ENCODE assay signal across 12 cellular contexts in genomic region chr16:85402910-85403692, GRCh38.
A peak's percentile ranks its signal among the peaks of the same experiment; 100 is the strongest.
DNase-seq lines count a peak whose midpoint lies in the region; ATAC-seq and TF ChIP-seq lines count a peak whose summit lies in the region.
"Had no signal": no experiment of that assay in that cellular context is flagged by ENCODE, and none has a peak within 500 bp of the region (broad histone marks: within the 10 kb centered on the region; RNA-seq: fewer than 3 reads in every experiment).

No MANE protein-coding gene starts in this region.

- no peak overlapping the region for H3K4me3 Mint-ChIP-seq in GM23338
- H3K4me3 Mint-ChIP-seq: IgD-negative memory B cell had no signal

- no peaks in the 10 kb centered on the region; the same call in 1 of the 2 replicates for H4K20me1 ChIP-seq in GM23338 (replicated peaks; ENCODE audit: insufficient read depth)

- peaks cover 7% of the 10 kb centered on the region for H3K27me3 Mint-ChIP-seq in GM23338 (ENCODE audit: insufficient read depth, low read depth, poor library complexity)
- H3K27me3 Mint-ChIP-seq: IgD-negative memory B cell had no signal

- H3K27ac ChIP-seq in AG04450 (ENCODE audit: low read depth, low read length), result peak overlapping the region; percentile 2
- no peak overlapping the region for H3K27ac ChIP-seq in GM23338 (ENCODE audit: low read depth)
- H3K27ac ChIP-seq in right lobe of liver, result no peak overlapping the region

- TF ChIP-seq CTCF in AG04450 (IDR thresholded peaks at IDR 0.05; ENCODE audit: low read depth, low read length) (no peak), GM23338 (conservative IDR thresholded peaks at IDR 0.05; ENCODE audit: low read depth in 2 of 2) (no peak), right lobe of liver (IDR thresholded peaks at IDR 0.05) (no peak)

- H3K36me3 Mint-ChIP-seq in GM23338 (ENCODE audit: low read depth), result no peaks in the 10 kb centered on the region
- H3K36me3 Mint-ChIP-seq: IgD-negative memory B cell had no signal

- WGBS in right lobe of liver (ENCODE audit: insufficient coverage, low coverage, low lambda C conversion rate, missing lambda C conversion rate), result 61% methylated on average over 3 of the region's 19 CpGs

- no peak overlapping the region for H2AFZ ChIP-seq in GM23338

- peaks cover 8% of the 10 kb centered on the region; the same call in 1 of the 2 replicates for H3F3A ChIP-seq in GM23338 (replicated peaks; ENCODE audit: low read depth)

- DNase-seq in AG04450 (ENCODE audit: low read depth, low spot score) (no peak), GM23338 (ENCODE audit: low spot score) (peak; percentile 52), astrocyte of the hippocampus (ENCODE audit: low read depth, low spot score) (peak; percentile 81), right lobe of liver (peak; percentile 59 to 70 (median 60)), NCI-H510A treated with DMSO at 0.1 percent for 48 hours (lab: John Stamatoyannopoulos, UW) (no peak), NCI-H526 (lab: John Stamatoyannopoulos, UW) (no peak)
- DNase-seq: amygdala; islet precursor cell; stimulated activated CD4-positive, alpha-beta T cell treated with anti-CD3 and anti-CD28 coated beads, Interleukin-1b, Interleukin-23, amount 100 ng/mL, for 48 hours had no signal

- H3K27me3 ChIP-seq in AG04450 (ENCODE audit: control insufficient read depth, insufficient read depth, low read length) (no peaks in the 10 kb centered on the region), GM23338 (ENCODE audit: insufficient read depth) (no peaks in the 10 kb centered on the region), right lobe of liver (no peaks in the 10 kb centered on the region)

- H3K9me2 ChIP-seq in GM23338 (ENCODE audit: insufficient read depth), result no peaks in the 10 kb centered on the region

- H3K36me3 ChIP-seq in GM23338 (ENCODE audit: insufficient read depth), result no peaks in the 10 kb centered on the region
- H3K36me3 ChIP-seq in right lobe of liver, result no peaks in the 10 kb centered on the region

- intact Hi-C loops in right lobe of liver (cut with DNase I), result no loop called here

- ATAC-seq in GM23338 (peak; percentile 76), right lobe of liver (peak; percentile 65 to 91 (median 78)), GM21723 (IDR thresholded peaks at IDR 0.05; ENCODE audit: unreplicated experiment) (no peak), HG02610 (IDR thresholded peaks at IDR 0.05; ENCODE audit: unreplicated experiment) (no peak)

- H3K4me1 Mint-ChIP-seq in GM23338, result peaks cover 22% of the 10 kb centered on the region
- H3K4me1 Mint-ChIP-seq: IgD-negative memory B cell had no signal

- no peak for TF ChIP-seq POLR2A in right lobe of liver (IDR thresholded peaks at IDR 0.05)

- H3K27ac Mint-ChIP-seq in GM23338, result no peak overlapping the region
- H3K27ac Mint-ChIP-seq: IgD-negative memory B cell had no signal

- H3K4me3 ChIP-seq in AG04450 (ENCODE audit: low read depth, low read length) (no peak overlapping the region), GM23338 (no peak overlapping the region), right lobe of liver (no peak overlapping the region)

- no peaks in the 10 kb centered on the region for H3K79me2 ChIP-seq in GM23338 (replicated peaks; ENCODE audit: insufficient read depth)

- POLR2A ChIA-PET in AG04450 (lab: Yijun Ruan, JAX), result interaction anchor here (0.7 kb wide), 1 partner anchor 203 kb away, joined by 3 read pairs; no protein-coding TSS in a partner anchor

- H3K4me2 ChIP-seq in GM23338, result no peak overlapping the region

- H3K9me3 ChIP-seq in AG04450 (ENCODE audit: control insufficient read depth, insufficient read depth, low read length) (peaks cover 12% of the 10 kb centered on the region), right lobe of liver (no peaks in the 10 kb centered on the region)

- H3K9me3 Mint-ChIP-seq in GM23338, result no peaks in the 10 kb centered on the region
- H3K9me3 Mint-ChIP-seq: IgD-negative memory B cell had no signal

- 0 out of 2 replicates have a peak, but pooled peaks cover 6% of the 10 kb centered on the region for H3K4me1 ChIP-seq in GM23338 (ENCODE audit: insufficient read depth)
- no peaks in the 10 kb centered on the region for H3K4me1 ChIP-seq in right lobe of liver

- CTCF ChIA-PET in AG04450 (lab: Charles Lee), result interaction anchor here (1.2 to 1.7 kb wide), 3 partner anchors 13 to 33 kb away, joined by 3 to 13 read pairs (median 5); no protein-coding TSS in a partner anchor

TF ChIP-seq in GM23338, 12 proteins besides CTCF, POLR2A, EP300 and RAD21:
- TF ChIP-seq CREB1 (CRISPR knock-in tag; IDR thresholded peaks at IDR 0.05; ENCODE audit: low read depth) (no peak), POLR2AphosphoS5 (IDR thresholded peaks at IDR 0.05; ENCODE audit: low read depth) (no peak), REST (IDR thresholded peaks at IDR 0.05; ENCODE audit: unreplicated experiment) (no peak)
TF ChIP-seq in GM23338: peak in this region for 0.

Comparison
In these comparisons a context has a peak if more than half of its experiments do, and no peak if none do; other contexts are left out.
1. DNase-seq: peak in GM23338 (single experiment), astrocyte of the hippocampus (single experiment) and right lobe of liver (3 of 3); none in AG04450 (single experiment), NCI-H510A treated with DMSO at 0.1 percent for 48 hours (single experiment) and NCI-H526 (0 of 2).
2. ATAC-seq: peak in GM23338 (single experiment) and right lobe of liver (4 of 4); none in GM21723 (single experiment) and HG02610 (single experiment).